In genomic region chr10:86850481-86850880, GRCh38 we compare ENCODE assay signal across 3 cellular contexts.
TF ChIP-seq lines count a peak whose summit lies in the region.

No MANE protein-coding gene starts in this region.

TF ChIP-seq in HepG2, 621 proteins besides CTCF, POLR2A, EP300 and RAD21:
- TF ChIP-seq MXD3 (CRISPR knock-in tag; IDR thresholded peaks at IDR 0.05), result no peak
- no peak for TF ChIP-seq MZF1 (CRISPR knock-in tag; IDR thresholded peaks at IDR 0.05; ENCODE audit: borderline replicate concordance)
- peak; percentile 20; the same call in 1 of the 2 replicates for TF ChIP-seq FOSL2 (CRISPR knock-in tag; IDR thresholded peaks at IDR 0.05)
- TF ChIP-seq ZNF121 (CRISPR knock-in tag; IDR thresholded peaks at IDR 0.05), result peak; percentile 56; the same call in 1 of the 2 replicates
- peak; percentile 71 for TF ChIP-seq ZNF770 (CRISPR knock-in tag; IDR thresholded peaks at IDR 0.05)
- TF ChIP-seq REST (IDR thresholded peaks at IDR 0.05; ENCODE audit: borderline replicate concordance in 1 of 2, low read depth in 1 of 2, low read length in 2 of 2), result no peak
- TF ChIP-seq MTA1 (CRISPR knock-in tag; IDR thresholded peaks at IDR 0.05; ENCODE audit: borderline replicate concordance), result no peak
- TF ChIP-seq ZFP90 (CRISPR knock-in tag; IDR thresholded peaks at IDR 0.05; ENCODE audit: borderline replicate concordance), result no peak
- TF ChIP-seq FOXP1 (IDR thresholded peaks at IDR 0.05), result no peak
- no peak for TF ChIP-seq FOXP1 (CRISPR knock-in tag; IDR thresholded peaks at IDR 0.05)
TF ChIP-seq in HepG2: peak in this region for 3.

TF ChIP-seq in IMR-90, 13 proteins besides CTCF, POLR2A, EP300 and RAD21:
- TF ChIP-seq CHD1 (IDR thresholded peaks at IDR 0.05; ENCODE audit: low read depth, low read length), result no peak
- TF ChIP-seq USF2 (IDR thresholded peaks at IDR 0.05; ENCODE audit: low read depth, low read length), result no peak
- TF ChIP-seq ELK1 (IDR thresholded peaks at IDR 0.05; ENCODE audit: borderline replicate concordance, low read depth, low read length), result no peak
- TF ChIP-seq RCOR1 (IDR thresholded peaks at IDR 0.05; ENCODE audit: insufficient replicate concordance, low read length), result no peak
- TF ChIP-seq RFX5 (IDR thresholded peaks at IDR 0.05; ENCODE audit: low read depth, low read length), result no peak
- no peak for TF ChIP-seq MXI1 (IDR thresholded peaks at IDR 0.05; ENCODE audit: borderline replicate concordance, low read depth, low read length)
- no peak for TF ChIP-seq BHLHE40 (IDR thresholded peaks at IDR 0.05; ENCODE audit: low read depth, low read length)

TF ChIP-seq in WTC11, 78 proteins besides CTCF, POLR2A, EP300 and RAD21:
- no peak for TF ChIP-seq NR1H2 (CRISPR knock-in tag; IDR thresholded peaks at IDR 0.05)
- TF ChIP-seq HMGA2 (CRISPR knock-in tag; IDR thresholded peaks at IDR 0.05), result no peak
- peak; percentile 99 for TF ChIP-seq ZNF121 (CRISPR knock-in tag; IDR thresholded peaks at IDR 0.05)
- 0 out of 2 replicates have a peak, but pooled peaks have one; percentile 20 for TF ChIP-seq GTF2I (CRISPR knock-in tag; conservative IDR thresholded peaks at IDR 0.05)
- no peak for TF ChIP-seq ZNF138 (CRISPR knock-in tag; conservative IDR thresholded peaks at IDR 0.05)
TF ChIP-seq in WTC11: peak in this region for 2.
